8 cellular contexts compared by ENCODE assay signal in genomic region chr5:145835839-145836222, GRCh38. TPM values are rescaled to one million over a fixed set of nuclear protein-coding genes. Genes with fewer than 3 reads are reported as not detected.
DNase-seq lines count a peak whose midpoint lies in the region; ATAC-seq, FAIRE-seq and TF ChIP-seq lines count a peak whose summit lies in the region.

No MANE protein-coding gene starts in this region.

- H3K4me2 ChIP-seq in GM12878 (ENCODE audit: control insufficient read depth, insufficient read depth), result peak overlapping the region; percentile 85

- no peak for FAIRE-seq in GM12878 (lab: Jason Lieb, UNC)

- H3K4me1 ChIP-seq in GM12878 (ENCODE audit: control insufficient read depth, insufficient read depth, low read length) (no peaks in the 10 kb centered on the region), liver (ENCODE audit: control insufficient read depth in 4 of 4, insufficient read depth in 4 of 4, low read length in 3 of 4) (peaks cover 0 to 20% (median 10%) of the 10 kb centered on the region in 4 donors), transverse colon (peaks cover 0 to 36% (median 16%) of the 10 kb centered on the region in 4 donors)

- no peak for TF ChIP-seq POLR2A in GM12878 (IDR thresholded peaks at IDR 0.05; ENCODE audit: low read depth, low read length)
- no peak for TF ChIP-seq POLR2A in transverse colon (IDR thresholded peaks at IDR 0.05)

- TF ChIP-seq EP300 in GM12878 (IDR thresholded peaks at IDR 0.05; ENCODE audit: borderline replicate concordance in 1 of 2, control insufficient read depth in 1 of 2, low read depth in 2 of 2, low read length in 2 of 2) (no peak), transverse colon (IDR thresholded peaks at IDR 0.05; ENCODE audit: low read depth) (no peak)

- H3K4me1 Mint-ChIP-seq in activated CD8-positive, alpha-beta memory T cell treated with anti-CD3 and anti-CD28 coated beads, Interleukin-2, amount 10 ng/mL, durations not matched to agents 7 days and 5 days, result peaks cover 17% of the 10 kb centered on the region

- H3K9me3 Mint-ChIP-seq in activated CD8-positive, alpha-beta memory T cell treated with anti-CD3 and anti-CD28 coated beads, Interleukin-2, amount 10 ng/mL, durations not matched to agents 7 days and 5 days (ENCODE audit: low read depth), result no peaks in the 10 kb centered on the region

- H3K9ac ChIP-seq in GM12878 (ENCODE audit: control insufficient read depth, insufficient read depth, low read length) (no peak overlapping the region), liver (ENCODE audit: low read depth in 1 of 2, low read length in 2 of 2) (peak overlapping the region; percentile 56 to 66)

- no peak for ATAC-seq in activated CD8-positive, alpha-beta memory T cell treated with anti-CD3 and anti-CD28 coated beads, Interleukin-2, amount 10 ng/mL, durations not matched to agents 7 days and 5 days
- ATAC-seq in GM12878, result no peak
- no peak for ATAC-seq in omental fat pad (ENCODE audit: low FRiP score)

- in situ Hi-C loops in GM12878 (cut with MboI), result no loop called here
- in situ Hi-C loops in transverse colon (cut with MboI; ENCODE audit: low pct_ligation_motif_present in 1 of 4, low pct_unique_long_range_greater_than_20kb in 1 of 4, low sequenced_read_pairs in 3 of 4), result loop anchor here in 1 of 4 donors (25.0 kb wide), 1 partner anchor 1624 kb away; no protein-coding TSS in a partner anchor

- POLR2A ChIA-PET in GM12878 (lab: Charles Lee), result no interaction called here

- no peaks in the 10 kb centered on the region for H3K79me2 ChIP-seq in GM12878 (ENCODE audit: control insufficient read depth, insufficient read depth, low read length)

- H3K36me3 ChIP-seq in GM12878 (ENCODE audit: control insufficient read depth in 2 of 2, insufficient read depth in 2 of 2, low read length in 1 of 2), result no peaks in the 10 kb centered on the region
- H3K36me3 ChIP-seq in liver (ENCODE audit: control insufficient read depth in 4 of 4, insufficient read depth in 3 of 4, low read depth in 1 of 4, low read length in 3 of 4), result no peaks in the 10 kb centered on the region
- no peaks in the 10 kb centered on the region for H3K36me3 ChIP-seq in transverse colon

- RAD21 ChIA-PET in GM12878 (lab: Charles Lee; ENCODE audit: unreplicated experiment), result no interaction called here

- intact Hi-C loops in GM12878 (cut with micrococcal nuclease; ENCODE audit: unreplicated experiment) (no loop called here), transverse colon (cut with DNase I; ENCODE audit: low total_unique reads) (no loop called here)

- no peak overlapping the region for H3K27ac ChIP-seq in GM12878 (ENCODE audit: control insufficient read depth, insufficient read depth)
- peak overlapping the region; percentile 55 to 82 for H3K27ac ChIP-seq in liver (ENCODE audit: low read depth in 1 of 2, low read length in 2 of 2)
- H3K27ac ChIP-seq in transverse colon, result peak overlapping the region; percentile 86 to 90 (median 88)

- peaks cover 23% of the 10 kb centered on the region for H3K27me3 Mint-ChIP-seq in activated CD8-positive, alpha-beta memory T cell treated with anti-CD3 and anti-CD28 coated beads, Interleukin-2, amount 10 ng/mL, durations not matched to agents 7 days and 5 days

- no peaks in the 10 kb centered on the region for H3K9me3 ChIP-seq in GM12878 (replicated peaks; ENCODE audit: control insufficient read depth, insufficient read depth, low read length)
- H3K9me3 ChIP-seq in liver (ENCODE audit: control insufficient read depth in 4 of 4, low read length in 3 of 4), result no peaks in the 10 kb centered on the region
- no peaks in the 10 kb centered on the region for H3K9me3 ChIP-seq in transverse colon

- no peak overlapping the region for H3K27ac Mint-ChIP-seq in activated CD8-positive, alpha-beta memory T cell treated with anti-CD3 and anti-CD28 coated beads, Interleukin-2, amount 10 ng/mL, durations not matched to agents 7 days and 5 days

- TF ChIP-seq CTCF in GM12878 (IDR thresholded peaks at IDR 0.05 in 2 of 3, conservative IDR thresholded peaks at IDR 0.05 in 1 of 3; ENCODE audit: control insufficient read depth in 2 of 3, extremely low read depth in 1 of 3, insufficient read depth in 1 of 3, low read depth in 3 of 3, low read length in 3 of 3), result no peak
- TF ChIP-seq CTCF in liver (IDR thresholded peaks at IDR 0.05; ENCODE audit: low read depth, low read length, missing input control), result no peak
- no peak for TF ChIP-seq CTCF in transverse colon (IDR thresholded peaks at IDR 0.05)
- TF ChIP-seq CTCF in omental fat pad (IDR thresholded peaks at IDR 0.05), result no peak

- TF ChIP-seq RAD21 in GM12878 (IDR thresholded peaks at IDR 0.05; ENCODE audit: insufficient read depth, low read depth, low read length) (no peak), liver (IDR thresholded peaks at IDR 0.05) (no peak)

- no peaks in the 10 kb centered on the region; a peak in 2 of 4 replicates for H3K27me3 ChIP-seq in GM12878 (replicated peaks in 1 of 2; ENCODE audit: control insufficient read depth in 2 of 2, insufficient read depth in 2 of 2, low read length in 1 of 2)
- no peaks in the 10 kb centered on the region for H3K27me3 ChIP-seq in liver (ENCODE audit: control insufficient read depth in 4 of 4, insufficient read depth in 4 of 4, low read length in 3 of 4)
- H3K27me3 ChIP-seq in transverse colon, result no peaks in the 10 kb centered on the region

- 52% methylated on average over 18 of the region's 18 CpGs for WGBS in GM12878 (ENCODE audit: insufficient coverage, insufficient replicate concordance, low lambda C conversion rate, missing lambda C conversion rate)
- WGBS in liver, result 68% methylated on average over 18 of the region's 18 CpGs
- WGBS in transverse colon (ENCODE audit: low coverage in 1 of 2), 2 donors, result 27 to 39% methylated on average over 7 to 18 of the region's 18 CpGs

- DNase-seq in activated CD8-positive, alpha-beta memory T cell treated with anti-CD3 and anti-CD28 coated beads, Interleukin-2, amount 10 ng/mL, durations not matched to agents 7 days and 5 days, result no peak
- DNase-seq in activated CD8-positive, alpha-beta memory T cell treated with anti-CD3 and anti-CD28 coated beads for 24 hours, result no peak
- DNase-seq in GM12878 (ENCODE audit: low read depth, low spot score), result no peak
- peak; percentile 21 for DNase-seq in transverse colon
- no peak for DNase-seq in NCI-H1417 treated with DMSO at 0.1 percent for 48 hours (lab: John Stamatoyannopoulos, UW)
- DNase-seq in omental fat pad (ENCODE audit: low spot score), result no peak
- DNase-seq in activated CD4-positive, alpha-beta T cell treated with anti-CD3 and anti-CD28 coated beads, Interleukin-2, amount 50 U/mL, for 1 hour, result no peak

- SMC1A ChIA-PET in GM12878 (lab: Charles Lee; ENCODE audit: uncharacterized antibody, unreplicated experiment), result no interaction called here

- peak overlapping the region; percentile 51 for H2AFZ ChIP-seq in GM12878 (ENCODE audit: control insufficient read depth, low read depth, low read length)

- peak overlapping the region; percentile 48 for H3K4me3 Mint-ChIP-seq in activated CD8-positive, alpha-beta memory T cell treated with anti-CD3 and anti-CD28 coated beads, Interleukin-2, amount 10 ng/mL, durations not matched to agents 7 days and 5 days

- CTCF ChIA-PET in activated CD8-positive, alpha-beta memory T cell treated with anti-CD3 and anti-CD28 coated beads, Interleukin-2, amount 10 ng/mL, durations not matched to agents 7 days and 5 days (lab: Charles Lee), result interaction anchor here (2.5 kb wide), 1 partner anchor 10 kb away, joined by 14 read pairs; no protein-coding TSS in a partner anchor
- CTCF ChIA-PET in GM12878 (lab: Yijun Ruan, JAX), result interaction anchor here (2.9 kb wide), 1 partner anchor 10 kb away, joined by 10 read pairs; no protein-coding TSS in a partner anchor

- H3K4me3 ChIP-seq in GM12878 (peak overlapping the region; percentile 58; the same call in 1 of the 2 replicates), liver (ENCODE audit: low read depth in 1 of 3, low read length in 3 of 3) (peak overlapping the region; percentile 38 to 98 (median 66)), transverse colon (peak overlapping the region; percentile 58 to 73 (median 68))

- no TSS peak for BruUV-seq in GM12878 (replicated peaks; lab: Mats Ljungman, UMichigan)

- H4K20me1 ChIP-seq in GM12878 (ENCODE audit: control insufficient read depth, insufficient read depth), result no peaks in the 10 kb centered on the region

- H3K36me3 Mint-ChIP-seq in activated CD8-positive, alpha-beta memory T cell treated with anti-CD3 and anti-CD28 coated beads, Interleukin-2, amount 10 ng/mL, durations not matched to agents 7 days and 5 days, result no peaks in the 10 kb centered on the region

RNA-seq across cellular contexts. Expression of gene PRELID2, which starts 0.7 kb away (rescaled TPM):
- 1 to 10 TPM; 2.2 to 2.3 TPM for total RNA-seq in activated CD8-positive, alpha-beta memory T cell treated with anti-CD3 and anti-CD28 coated beads, Interleukin-2, amount 10 ng/mL, durations not matched to agents 7 days and 5 days
- total RNA-seq in GM12878 (2013; cell fraction: nucleolus; rRNA removed), result 1.3 and 2.1 TPM in 2 replicates
- total RNA-seq in GM12878 (2014; rRNA removed) (0.16 TPM in 1 of 2 replicates, not detected in the other), GM12878 (2014; rRNA removed; fragmentation: Illumina TruSeq; extraction: Trizol) (0.09 and 0.23 TPM in 2 replicates), GM12878 (2021) (0.19 and 0.31 TPM in 2 replicates), liver (10 to 100 TPM in 1 of 2 donors, 1 to 10 TPM in 1; 5.1 to 24.9 TPM), transverse colon (100 to 1,000 TPM in 2 of 4 donors, 10 to 100 TPM in 2; 23.9 to 143 (median 106) TPM), omental fat pad (10 to 100 TPM in 3 of 4 donors, 1 to 10 TPM in 1; 6.5 to 24.1 (median 12.7) TPM)
- polyA plus RNA-seq in GM12878 (2011; ENCODE audit: low read depth), result 0.64 TPM
- polyA plus RNA-seq in GM12878 (2011; rRNA removed) (0.31 and 0.58 TPM in 2 replicates), GM12878 (2014; fragmentation: Illumina TruSeq; extraction: Trizol) (0.11 and 0.13 TPM in 2 replicates), GM12878 (2014; fragmentation: Nextera tagmentation; extraction: Ambion mirVana) (under 1 TPM in 1 of 2 experiments, not detected in 1; 0.07 TPM), GM12878 (2014; rRNA removed) (0.14 TPM in 1 of 2 replicates, not detected in the other), GM12878 (2016; fragmentation: Nextera tagmentation; extraction: Ambion mirVana) (not detected), liver (1 to 10 TPM; 1.1 to 3.8 TPM)
- polyA plus RNA-seq in GM12878 (2011; cell fraction: cytosol; rRNA removed), result 0.12 and 0.22 TPM in 2 replicates
- 0.72 TPM in 1 of 2 replicates, not detected in the other for polyA plus RNA-seq in GM12878 (2011; cell fraction: nucleus; rRNA removed)
- 2.4 and 2.6 TPM in 2 replicates for polyA plus RNA-seq in GM12878 (2012)
- polyA minus RNA-seq in GM12878 (2011; rRNA and poly(A)+ RNA removed), result 0.37 and 1.5 TPM in 2 replicates
- polyA minus RNA-seq in GM12878 (2011; cell fraction: cytosol; rRNA and poly(A)+ RNA removed), result not detected in 2 replicates
- 1.3 and 1.6 TPM in 2 replicates for polyA minus RNA-seq in GM12878 (2011; cell fraction: nucleus; rRNA and poly(A)+ RNA removed)

RNA-seq across cellular contexts. Expression of gene GRXCR2, which starts 37.0 kb away (rescaled TPM):
- not detected for total RNA-seq in activated CD8-positive, alpha-beta memory T cell treated with anti-CD3 and anti-CD28 coated beads, Interleukin-2, amount 10 ng/mL, durations not matched to agents 7 days and 5 days
- total RNA-seq in GM12878 (2013; cell fraction: nucleolus; rRNA removed), result not detected in 2 replicates
- total RNA-seq in GM12878 (2014; rRNA removed) (not detected in 2 replicates), GM12878 (2014; rRNA removed; fragmentation: Illumina TruSeq; extraction: Trizol) (not detected in 2 replicates), GM12878 (2021) (not detected in 2 replicates), liver (not detected), transverse colon (not detected), omental fat pad (not detected)
- not detected for polyA plus RNA-seq in GM12878 (2011; ENCODE audit: low read depth)
- polyA plus RNA-seq in GM12878 (2011; rRNA removed) (not detected in 2 replicates), GM12878 (2014; fragmentation: Illumina TruSeq; extraction: Trizol) (not detected in 2 replicates), GM12878 (2014; fragmentation: Nextera tagmentation; extraction: Ambion mirVana) (not detected), GM12878 (2014; rRNA removed) (not detected in 2 replicates), GM12878 (2016; fragmentation: Nextera tagmentation; extraction: Ambion mirVana) (not detected), liver (not detected)
- polyA plus RNA-seq in GM12878 (2011; cell fraction: cytosol; rRNA removed), result not detected in 2 replicates
- not detected in 2 replicates for polyA plus RNA-seq in GM12878 (2011; cell fraction: nucleus; rRNA removed)
- not detected in 2 replicates for polyA plus RNA-seq in GM12878 (2012)
- polyA minus RNA-seq in GM12878 (2011; rRNA and poly(A)+ RNA removed), result not detected in 2 replicates
- not detected in 2 replicates for polyA minus RNA-seq in GM12878 (2011; cell fraction: cytosol; rRNA and poly(A)+ RNA removed)
- not detected in 2 replicates for polyA minus RNA-seq in GM12878 (2011; cell fraction: nucleus; rRNA and poly(A)+ RNA removed)
